8 cellular contexts compared by ENCODE assay signal in the genomic region with DNA sequence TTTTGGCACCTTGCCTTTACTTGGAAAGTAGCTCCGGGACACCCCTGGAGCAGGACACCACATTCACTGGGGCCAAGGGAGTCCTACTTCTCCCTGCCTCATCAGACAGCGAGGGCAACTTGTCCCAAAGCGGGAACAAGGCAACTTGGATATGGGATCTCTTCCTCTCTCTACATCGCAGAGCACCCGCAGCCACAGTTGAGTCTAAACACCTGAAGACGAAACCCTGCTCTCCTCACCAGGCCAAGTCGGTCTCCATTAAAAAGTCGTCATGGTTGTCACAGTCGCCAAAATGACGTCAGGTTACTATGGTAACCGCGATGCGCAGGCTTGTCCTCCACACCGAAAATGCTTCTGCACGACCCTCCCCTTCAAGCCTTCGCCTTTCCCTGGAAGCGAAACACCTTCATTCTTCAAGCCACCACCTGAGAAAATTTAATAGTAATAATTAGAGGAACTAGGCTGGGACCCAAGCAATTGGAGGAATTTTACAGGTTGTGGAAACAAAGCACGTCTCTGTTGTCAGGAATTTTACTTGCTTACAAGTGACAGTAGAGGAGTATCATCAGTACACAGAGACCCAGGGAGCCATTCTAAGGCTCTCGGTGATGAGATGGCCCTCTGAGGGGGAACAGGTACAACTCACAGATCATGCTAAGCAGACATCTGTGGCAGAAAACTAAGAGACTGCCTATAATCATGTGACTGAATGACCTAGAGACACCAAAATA. TPM values are rescaled to one million over a fixed set of nuclear protein-coding genes. Genes with fewer than 3 reads are reported as not detected.
DNase-seq lines count a peak whose midpoint lies in the region; ATAC-seq lines count a peak whose summit lies in the region.

No MANE protein-coding gene starts in this region.

- in situ Hi-C loops in G401 (cut with HindIII; ENCODE audit: low sequenced_read_pairs) = no loop called here

- peak overlapping the region; percentile 19 for H2AFZ ChIP-seq in neuron (ENCODE audit: low read depth, low read length)

- H3K36me3 ChIP-seq in neuron (ENCODE audit: insufficient read depth, low read length) = no peaks in the 10 kb centered on the region

- H3K4me1 ChIP-seq in neuron (ENCODE audit: insufficient read depth, low read length) = peaks cover 6% of the 10 kb centered on the region

- H3K27me3 ChIP-seq in neuron (ENCODE audit: insufficient read depth, low read length) = no peaks in the 10 kb centered on the region

- DNase-seq in G401 (ENCODE audit: low spot score) = peak; percentile 85
- peak; percentile 78 for DNase-seq in NCI-H146 (lab: John Stamatoyannopoulos, UW)
- DNase-seq in activated T-cell treated with anti-CD3 and anti-CD28 coated beads for 1 hour (ENCODE audit: low read depth) = peak; percentile 28
- peak; percentile 57 for DNase-seq in fibroblast of gingiva (ENCODE audit: low read depth)
- peak; percentile 85 for DNase-seq in superior temporal gyrus (ENCODE audit: extremely low spot score)
- DNase-seq in COR-L47 (lab: John Stamatoyannopoulos, UW) = no peak

- peak; percentile 95 for ATAC-seq in GM21825 (IDR thresholded peaks at IDR 0.05; ENCODE audit: unreplicated experiment)

- no peaks in the 10 kb centered on the region for H3K9me3 ChIP-seq in neuron (ENCODE audit: low read length)

- H3K4me3 ChIP-seq in neuron (ENCODE audit: low read length) = peak overlapping the region; percentile 85

RNA-seq across cellular contexts. Expression of a gene that starts 30.5 kb away (rescaled TPM):
- total RNA-seq in G401 (2014; rRNA removed; shearing (Covaris generic)) = 31.7 and 45.2 TPM in 2 replicates

RNA-seq across cellular contexts. Expression of a gene that starts 35.6 kb away (rescaled TPM):
- not detected in 2 replicates for total RNA-seq in G401 (2014; rRNA removed; shearing (Covaris generic))

RNA-seq across cellular contexts. Expression of a gene that starts 52.9 kb away (rescaled TPM):
- total RNA-seq in G401 (2014; rRNA removed; shearing (Covaris generic)) = 2.6 TPM in 1 of 2 replicates, not detected in the other
